Comparison of ENCODE assay signal across 8 cellular contexts in the genomic region with DNA sequence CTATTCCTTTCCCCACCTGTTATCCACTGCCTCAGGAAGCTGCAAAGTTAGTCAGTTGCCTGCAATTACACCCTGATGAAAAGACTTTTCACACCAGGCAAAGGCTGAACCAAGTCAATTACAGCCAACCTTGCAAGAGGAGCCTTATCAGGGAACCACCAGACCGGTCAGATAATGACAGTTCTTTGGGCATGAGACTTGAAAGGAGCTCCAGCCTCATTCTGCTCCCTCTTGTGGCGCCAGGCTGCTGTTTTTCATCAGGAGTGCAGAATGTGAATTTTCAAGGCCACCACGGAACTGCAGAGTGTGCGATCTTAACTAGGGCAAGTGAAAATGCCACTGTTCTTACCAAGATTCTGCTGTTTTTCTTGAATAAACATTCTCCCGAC. TPM values are rescaled to one million over a fixed set of nuclear protein-coding genes. Genes with fewer than 3 reads are reported as not detected.
A peak's percentile ranks its signal among the peaks of the same experiment; 100 is the strongest.
DNase-seq lines count a peak whose midpoint lies in the region; ATAC-seq and TF ChIP-seq lines count a peak whose summit lies in the region.

No MANE protein-coding gene starts in this region.

- no peak overlapping the region for H3K4me3 ChIP-seq in CD4-positive, CD25-positive, alpha-beta regulatory T cell (ENCODE audit: low read depth, low read length)
- H3K4me3 ChIP-seq in GM23248 = no peak overlapping the region
- H3K4me3 ChIP-seq in OCI-LY1 (ENCODE audit: low read depth, low read length, poor library complexity, severe bottlenecking) = no peak overlapping the region
- H3K4me3 ChIP-seq in brain microvascular endothelial cell (ENCODE audit: low read depth, low read length) = no peak overlapping the region
- H3K4me3 ChIP-seq in kidney epithelial cell (ENCODE audit: low read depth, low read length) = no peak overlapping the region
- no peak overlapping the region for H3K4me3 ChIP-seq in tibial artery

- H3K4me1 ChIP-seq in CD4-positive, CD25-positive, alpha-beta regulatory T cell (ENCODE audit: control insufficient read depth, insufficient read depth, low read length, poor library complexity, severe bottlenecking) = peaks cover 16% of the 10 kb centered on the region
- peaks cover 4% of the 10 kb centered on the region; the same call in 1 of the 2 replicates for H3K4me1 ChIP-seq in GM23248 (ENCODE audit: insufficient read depth)
- H3K4me1 ChIP-seq in OCI-LY1 (ENCODE audit: insufficient read depth, low read length, severe bottlenecking) = no peaks in the 10 kb centered on the region
- H3K4me1 ChIP-seq in tibial artery = no peaks in the 10 kb centered on the region

- H4K20me1 ChIP-seq in GM23248 (ENCODE audit: insufficient read depth) (no peaks in the 10 kb centered on the region), OCI-LY1 (ENCODE audit: insufficient read depth, low read length) (no peaks in the 10 kb centered on the region)

- H3K9me3 Mint-ChIP-seq in CD4-positive, CD25-positive, alpha-beta regulatory T cell = peaks cover 0 to 2% (median 0%) of the 10 kb centered on the region in 7 donors

- H2AFZ ChIP-seq in GM23248 (no peak overlapping the region), OCI-LY1 (ENCODE audit: low read length) (no peak overlapping the region)

- WGBS in GM23248 (ENCODE audit: low coverage in 1 of 2, low lambda C conversion rate in 2 of 2, missing lambda C conversion rate in 2 of 2), 2 experiments = 1 to 7% methylated on average over 5 of the region's 5 CpGs

- no peaks in the 10 kb centered on the region for H3K36me3 Mint-ChIP-seq in CD4-positive, CD25-positive, alpha-beta regulatory T cell

- peak overlapping the region; percentile 14 to 76 (median 62) for H3K27ac Mint-ChIP-seq in CD4-positive, CD25-positive, alpha-beta regulatory T cell

- ATAC-seq in CD4-positive, CD25-positive, alpha-beta regulatory T cell (ENCODE audit: low read depth in 2 of 2) = peak; percentile 43 to 58
- no peak for ATAC-seq in GM18511 (IDR thresholded peaks at IDR 0.05; ENCODE audit: unreplicated experiment)

- H3K4me3 Mint-ChIP-seq in CD4-positive, CD25-positive, alpha-beta regulatory T cell = no peak overlapping the region

- H3K4me1 Mint-ChIP-seq in CD4-positive, CD25-positive, alpha-beta regulatory T cell = peaks cover 9 to 39% (median 27%) of the 10 kb centered on the region in 4 donors

- peak; percentile 43 for TF ChIP-seq CTCF in OCI-LY1 (IDR thresholded peaks at IDR 0.05; ENCODE audit: low read length)
- TF ChIP-seq CTCF in brain microvascular endothelial cell (IDR thresholded peaks at IDR 0.05; ENCODE audit: low read depth, low read length, missing control alignments) = peak; percentile 68
- TF ChIP-seq CTCF in kidney epithelial cell (IDR thresholded peaks at IDR 0.05; ENCODE audit: insufficient read depth, low read length, poor library complexity, severe bottlenecking) = peak; percentile 51
- peak; percentile 14 to 24 for TF ChIP-seq CTCF in tibial artery (IDR thresholded peaks at IDR 0.05)

- no peaks in the 10 kb centered on the region for H3K9me3 ChIP-seq in CD4-positive, CD25-positive, alpha-beta regulatory T cell (ENCODE audit: control insufficient read depth in 2 of 2, low read length in 2 of 2)
- H3K9me3 ChIP-seq in GM23248 (ENCODE audit: low read depth) = no peaks in the 10 kb centered on the region
- no peaks in the 10 kb centered on the region for H3K9me3 ChIP-seq in OCI-LY1 (ENCODE audit: low read length)
- H3K9me3 ChIP-seq in tibial artery = no peaks in the 10 kb centered on the region

- no peaks in the 10 kb centered on the region for H3K27me3 ChIP-seq in CD4-positive, CD25-positive, alpha-beta regulatory T cell (ENCODE audit: control insufficient read depth, insufficient read depth, low read length)
- H3K27me3 ChIP-seq in GM23248 (replicated peaks; ENCODE audit: insufficient read depth) (no peaks in the 10 kb centered on the region; the same call in 1 of the 2 replicates), OCI-LY1 (ENCODE audit: insufficient read depth, low read length) (no peaks in the 10 kb centered on the region), brain microvascular endothelial cell (replicated peaks) (no peaks in the 10 kb centered on the region), kidney epithelial cell (ENCODE audit: control insufficient read depth, insufficient read depth, low read length) (no peaks in the 10 kb centered on the region), tibial artery (peaks cover 0 to 38% of the 10 kb centered on the region in 2 donors)

- H3K9me2 ChIP-seq in GM23248 (ENCODE audit: insufficient read depth) (no peaks in the 10 kb centered on the region), OCI-LY1 (ENCODE audit: low read depth, low read length) (no peaks in the 10 kb centered on the region)

- intact Hi-C loops in tibial artery (cut with DNase I; ENCODE audit: low total_unique reads) = no loop called here

- H3K27ac ChIP-seq in CD4-positive, CD25-positive, alpha-beta regulatory T cell (ENCODE audit: insufficient read depth, low read length, poor library complexity, severe bottlenecking) = no peak overlapping the region
- H3K27ac ChIP-seq in GM23248 = no peak overlapping the region
- H3K27ac ChIP-seq in OCI-LY1 (ENCODE audit: low read depth, low read length, poor library complexity, severe bottlenecking) = no peak overlapping the region
- no peak overlapping the region for H3K27ac ChIP-seq in brain microvascular endothelial cell
- no peak overlapping the region for H3K27ac ChIP-seq in tibial artery

- DNase-seq in CD4-positive, CD25-positive, alpha-beta regulatory T cell = peak in 2 of 3 donors; percentile 34 to 77
- DNase-seq in GM23248 (peak; percentile 62), brain microvascular endothelial cell (peak; percentile 51), kidney epithelial cell (ENCODE audit: low read depth) (no peak), tibial artery (peak in 1 of 2 donors; percentile 56)
- no peak for DNase-seq in activated CD8-positive, alpha-beta memory T cell treated with anti-CD3 and anti-CD28 coated beads for 24 hours

- peaks cover 4% of the 10 kb centered on the region for H3K27me3 Mint-ChIP-seq in CD4-positive, CD25-positive, alpha-beta regulatory T cell

- H3K79me2 ChIP-seq in GM23248 (ENCODE audit: insufficient read depth) (no peaks in the 10 kb centered on the region), OCI-LY1 (ENCODE audit: insufficient read depth, low read length) (no peaks in the 10 kb centered on the region)

- H3K4me2 ChIP-seq in GM23248 (ENCODE audit: unreplicated experiment) = no peak overlapping the region
- no peak overlapping the region for H3K4me2 ChIP-seq in OCI-LY1 (ENCODE audit: low read length)

- no peaks in the 10 kb centered on the region for H3K36me3 ChIP-seq in CD4-positive, CD25-positive, alpha-beta regulatory T cell (ENCODE audit: control insufficient read depth, insufficient read depth, low read length)
- H3K36me3 ChIP-seq in GM23248 (ENCODE audit: low read depth) (no peaks in the 10 kb centered on the region), OCI-LY1 (ENCODE audit: insufficient read depth, low read length) (no peaks in the 10 kb centered on the region), brain microvascular endothelial cell (replicated peaks) (no peaks in the 10 kb centered on the region), kidney epithelial cell (ENCODE audit: control insufficient read depth, insufficient read depth, low read length) (no peaks in the 10 kb centered on the region), tibial artery (no peaks in the 10 kb centered on the region)

- in situ Hi-C loops in GM23248 (cut with MboI) (no loop called here), brain microvascular endothelial cell (cut with HindIII; ENCODE audit: low pct_ligation_motif_present, low sequenced_read_pairs) (no loop called here)

- H3K9ac ChIP-seq in GM23248 (no peak overlapping the region), OCI-LY1 (ENCODE audit: low read length) (no peak overlapping the region)

- H3F3A ChIP-seq in GM23248 (ENCODE audit: insufficient read depth) (no peaks in the 10 kb centered on the region), OCI-LY1 (ENCODE audit: insufficient read depth, low read length) (no peaks in the 10 kb centered on the region)

RNA-seq across cellular contexts. Expression of gene DNAI2, which starts 22.5 kb away (rescaled TPM):
- 1.5 TPM for total RNA-seq in CD4-positive, CD25-positive, alpha-beta regulatory T cell
- polyA plus RNA-seq in CD4-positive, CD25-positive, alpha-beta regulatory T cell = under 1 TPM in 2 of 4 donors, not detected in 2; 0.10 to 0.23 TPM
- not detected in 2 replicates for total RNA-seq in GM23248 (2014; rRNA removed; shearing (Covaris generic))
- polyA plus RNA-seq in GM23248 (2016; fragmentation: Nextera tagmentation; extraction: Ambion mirVana) = not detected in 2 replicates
- not detected in 2 replicates for total RNA-seq in kidney epithelial cell

RNA-seq across cellular contexts. Expression of gene KIF19, which starts 29.5 kb away (rescaled TPM):
- total RNA-seq in CD4-positive, CD25-positive, alpha-beta regulatory T cell = 1.8 TPM
- 1 to 10 TPM; 1.2 to 1.7 (median 1.3) TPM for polyA plus RNA-seq in CD4-positive, CD25-positive, alpha-beta regulatory T cell
- not detected in 2 replicates for total RNA-seq in GM23248 (2014; rRNA removed; shearing (Covaris generic))
- polyA plus RNA-seq in GM23248 (2016; fragmentation: Nextera tagmentation; extraction: Ambion mirVana) = not detected in 2 replicates
- total RNA-seq in kidney epithelial cell = not detected in 2 replicates

Comparison
In these comparisons a context has a peak if more than half of its experiments do, and no peak if none do; other contexts are left out.
1. DNase-seq: peak in CD4-positive, CD25-positive, alpha-beta regulatory T cell (2 of 3), GM23248 (single experiment) and brain microvascular endothelial cell (single experiment); none in kidney epithelial cell (single experiment) and activated CD8-positive, alpha-beta memory T cell treated with anti-CD3 and anti-CD28 coated beads for 24 hours (single experiment).
2. Peak in every context shown above with its lines, with median percentiles within 50 percentile points of each other: CTCF ChIP-seq.